In the genomic region with DNA sequence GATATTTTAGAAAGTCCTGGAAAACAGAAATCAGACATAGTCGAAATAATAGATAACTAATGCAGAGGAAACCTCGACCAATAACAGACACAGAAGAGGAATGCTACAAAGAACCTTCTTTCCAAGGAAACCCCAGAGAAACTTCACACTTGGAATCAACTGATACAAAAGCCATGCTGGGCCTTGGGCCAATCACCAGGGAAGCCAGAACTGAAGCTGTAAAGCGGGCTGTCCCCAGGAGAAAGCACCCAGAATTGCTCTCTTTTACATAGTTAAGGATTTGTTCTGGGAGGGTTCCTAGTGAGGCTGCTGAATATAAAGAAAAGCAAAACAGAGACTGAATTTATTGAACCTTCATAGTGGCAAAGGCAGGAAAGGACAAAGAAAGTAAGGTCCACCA, we compare ENCODE assay signal across 1 cellular context.
TF ChIP-seq lines count a peak whose summit lies in the region.

No MANE protein-coding gene starts in this region.

TF ChIP-seq in GM23338, 12 proteins besides CTCF, POLR2A, EP300 and RAD21 (continued from another document):
- no peak for TF ChIP-seq REST (IDR thresholded peaks at IDR 0.05; ENCODE audit: unreplicated experiment)
- no peak for TF ChIP-seq EZH2phosphoT487 (IDR thresholded peaks at IDR 0.05; ENCODE audit: unreplicated experiment)
- no peak for TF ChIP-seq STAT1 (IDR thresholded peaks at IDR 0.05; ENCODE audit: unreplicated experiment)
- TF ChIP-seq EZH2 (IDR thresholded peaks at IDR 0.05; ENCODE audit: low read depth, unreplicated experiment), result no peak
- TF ChIP-seq, protein P1, sequence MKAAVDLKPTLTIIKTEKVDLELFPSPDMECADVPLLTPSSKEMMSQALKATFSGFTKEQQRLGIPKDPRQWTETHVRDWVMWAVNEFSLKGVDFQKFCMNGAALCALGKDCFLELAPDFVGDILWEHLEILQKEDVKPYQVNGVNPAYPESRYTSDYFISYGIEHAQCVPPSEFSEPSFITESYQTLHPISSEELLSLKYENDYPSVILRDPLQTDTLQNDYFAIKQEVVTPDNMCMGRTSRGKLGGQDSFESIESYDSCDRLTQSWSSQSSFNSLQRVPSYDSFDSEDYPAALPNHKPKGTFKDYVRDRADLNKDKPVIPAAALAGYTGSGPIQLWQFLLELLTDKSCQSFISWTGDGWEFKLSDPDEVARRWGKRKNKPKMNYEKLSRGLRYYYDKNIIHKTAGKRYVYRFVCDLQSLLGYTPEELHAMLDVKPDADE (IDR thresholded peaks at IDR 0.05), result no peak
- TF ChIP-seq POLR2AphosphoS5 (IDR thresholded peaks at IDR 0.05; ENCODE audit: low read depth), result no peak
- no peak for TF ChIP-seq ZNF331 (CRISPR knock-in tag; IDR thresholded peaks at IDR 0.05; ENCODE audit: low read depth)
- TF ChIP-seq ZNF114 (CRISPR knock-in tag; IDR thresholded peaks at IDR 0.05), result no peak
